12 cellular contexts compared by ENCODE assay signal in the genomic region with DNA sequence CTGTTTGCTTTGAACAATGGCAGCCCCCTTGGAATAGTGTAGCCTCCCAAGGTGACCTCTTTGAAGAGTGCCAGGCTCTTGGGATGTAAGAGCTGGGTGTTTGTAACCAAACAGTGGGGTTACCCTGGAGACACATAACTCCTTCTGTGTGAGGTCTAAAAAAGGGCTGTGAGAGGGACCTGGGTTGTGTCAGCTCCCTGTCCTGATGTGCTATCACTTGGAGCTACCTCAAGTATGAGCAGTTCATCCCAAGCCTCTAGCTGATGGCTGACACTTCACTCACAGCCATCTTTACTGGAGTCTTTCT. TPM values are rescaled to one million over a fixed set of nuclear protein-coding genes. Genes with fewer than 3 reads are reported as not detected.
DNase-seq lines count a peak whose midpoint lies in the region; ATAC-seq and TF ChIP-seq lines count a peak whose summit lies in the region.
"Had no signal": no experiment of that assay in that cellular context is flagged by ENCODE, and none has a peak within 500 bp of the region (broad histone marks: within the 10 kb centered on the region; RNA-seq: fewer than 3 reads in every experiment).

No MANE protein-coding gene starts in this region.

- H3K27me3 ChIP-seq in AG04450 (ENCODE audit: control insufficient read depth, insufficient read depth, low read length) (peaks cover 3% of the 10 kb centered on the region), adipocyte (replicated peaks; ENCODE audit: control insufficient read depth, insufficient read depth, low read length) (no peaks in the 10 kb centered on the region), neural cell (ENCODE audit: insufficient read depth, low read depth, low read length) (no peaks in the 10 kb centered on the region)
- H3K27me3 ChIP-seq: gastrocnemius medialis had no signal

- no peak for TF ChIP-seq RAD21 in neural cell (conservative IDR thresholded peaks at IDR 0.05)

- TF ChIP-seq CTCF in AG04450 (IDR thresholded peaks at IDR 0.05; ENCODE audit: low read depth, low read length) (no peak), neural cell (IDR thresholded peaks at IDR 0.05; ENCODE audit: poor library complexity, severe bottlenecking) (no peak)

- peaks cover 4% of the 10 kb centered on the region for H3F3A ChIP-seq in neural cell (ENCODE audit: insufficient read depth, low read length, poor library complexity, severe bottlenecking)

- H3K36me3 ChIP-seq in adipocyte (ENCODE audit: control insufficient read depth, insufficient read depth, low read length, severe bottlenecking) (no peaks in the 10 kb centered on the region), neural cell (ENCODE audit: insufficient read depth, low read length) (peaks cover 3% of the 10 kb centered on the region)
- H3K36me3 ChIP-seq: gastrocnemius medialis had no signal

- H3K4me3 ChIP-seq in AG04450 (ENCODE audit: low read depth, low read length) (no peak overlapping the region), adipocyte (ENCODE audit: low read length) (no peak overlapping the region), neural cell (ENCODE audit: low read length) (no peak overlapping the region)
- H3K4me3 ChIP-seq: A549, gastrocnemius medialis had no signal

- H3K27ac ChIP-seq in AG04450 (ENCODE audit: low read depth, low read length): peak overlapping the region; percentile 72
- peak overlapping the region; percentile 59 for H3K27ac ChIP-seq in neural cell (ENCODE audit: low read length)

- TF ChIP-seq EP300 in neural cell (conservative IDR thresholded peaks at IDR 0.05; ENCODE audit: poor library complexity, severe bottlenecking): no peak

- DNase-seq in AG04450 (ENCODE audit: low read depth, low spot score) (no peak), adipocyte (ENCODE audit: low read depth) (no peak), Right ventricle myocardium superior (no peak), NCI-H510A treated with DMSO at 0.1 percent for 48 hours (lab: John Stamatoyannopoulos, UW) (no peak), HEK293T (ENCODE audit: extremely low spot score) (no peak), mesenteric fat pad (ENCODE audit: low spot score) (no peak)
- no peak for DNase-seq in activated CD4-positive, alpha-beta T cell treated with anti-CD3 and anti-CD28 coated beads, Interleukin-2, amount 50 U/mL, for 4 hours
- DNase-seq: activated CD4-positive, alpha-beta T cell treated with anti-CD3 and anti-CD28 coated beads for 1 hour; gastrocnemius medialis; NCI-H510A had no signal

- peaks cover 3% of the 10 kb centered on the region for H3K79me2 ChIP-seq in neural cell (replicated peaks; ENCODE audit: insufficient read depth, low read length)

- no peaks in the 10 kb centered on the region for H4K20me1 ChIP-seq in neural cell (ENCODE audit: insufficient read depth)

- H3K4me1 ChIP-seq in adipocyte (ENCODE audit: control insufficient read depth, insufficient read depth, low read length): peaks cover 27% of the 10 kb centered on the region

- no peak overlapping the region for H2AFZ ChIP-seq in neural cell (ENCODE audit: low read depth, low read length)

- CTCF ChIA-PET in AG04450 (lab: Charles Lee): interaction anchor here (0.7 to 1.7 kb wide), 7 partner anchors 9 to 200 kb away, joined by 3 to 12 read pairs (median 4); no protein-coding TSS in a partner anchor
- CTCF ChIA-PET in HEK293T (lab: Yijun Ruan, JAX): interaction anchor here (1.3 to 1.4 kb wide), 2 partner anchors 8 to 9 kb away, joined by 6 to 7 read pairs; no protein-coding TSS in a partner anchor

- H3K9me3 ChIP-seq in AG04450 (ENCODE audit: control insufficient read depth, insufficient read depth, low read length) (peaks cover 3% of the 10 kb centered on the region; the same call in 1 of the 2 replicates), adipocyte (ENCODE audit: control insufficient read depth, low read length) (peaks cover 6% of the 10 kb centered on the region), neural cell (ENCODE audit: low read length) (no peaks in the 10 kb centered on the region)
- H3K9me3 ChIP-seq: A549 had no signal

- H3K9ac ChIP-seq in adipocyte (ENCODE audit: low read length) (peak overlapping the region; percentile 61), neural cell (ENCODE audit: low read length) (peak overlapping the region; percentile 27)

- intact Hi-C loops in Right ventricle myocardium superior (cut with DNase I): no loop called here

- POLR2A ChIA-PET in AG04450 (lab: Yijun Ruan, JAX) (no interaction called here), HEK293T (lab: Yijun Ruan, JAX) (no interaction called here)

- no peak overlapping the region for H3K4me2 ChIP-seq in neural cell (ENCODE audit: low read length)
- H3K4me2 ChIP-seq: A549 had no signal

- H3K9me2 ChIP-seq in neural cell (ENCODE audit: insufficient read depth, low read length): no peaks in the 10 kb centered on the region

- ATAC-seq in Right ventricle myocardium superior (ENCODE audit: poor library complexity): peak; percentile 87
- ATAC-seq: A549 had no signal

TF ChIP-seq in neural cell, 6 proteins besides CTCF, POLR2A, EP300 and RAD21:
- TF ChIP-seq MXI1 (conservative IDR thresholded peaks at IDR 0.05; ENCODE audit: poor library complexity, severe bottlenecking) (no peak), EZH2 (IDR thresholded peaks at IDR 0.05; ENCODE audit: borderline replicate concordance, insufficient read depth, low read length, poor library complexity, severe bottlenecking) (no peak), REST (IDR thresholded peaks at IDR 0.05; ENCODE audit: borderline replicate concordance) (no peak), POLR2AphosphoS5 (IDR thresholded peaks at IDR 0.05) (no peak), TAF1 (IDR thresholded peaks at IDR 0.05; ENCODE audit: low read depth) (no peak), SMC3 (conservative IDR thresholded peaks at IDR 0.05; ENCODE audit: poor library complexity) (no peak)

TF ChIP-seq in HEK293T, 16 proteins besides CTCF, POLR2A, EP300 and RAD21:
- TF ChIP-seq CTBP1 (IDR thresholded peaks at IDR 0.05; ENCODE audit: borderline replicate concordance) (no peak), FOXM1 (IDR thresholded peaks at IDR 0.05; ENCODE audit: borderline replicate concordance) (no peak), LEF1 (IDR thresholded peaks at IDR 0.05; ENCODE audit: borderline replicate concordance) (no peak), ELF4 (IDR thresholded peaks at IDR 0.05) (no peak), SUZ12 (IDR thresholded peaks at IDR 0.05) (no peak), FOXA1 (IDR thresholded peaks at IDR 0.05) (no peak), TARDBP (IDR thresholded peaks at IDR 0.05) (no peak), L3MBTL2 (conservative IDR thresholded peaks at IDR 0.05) (no peak), NFRKB (IDR thresholded peaks at IDR 0.05) (no peak), ZNF384 (IDR thresholded peaks at IDR 0.05) (no peak), ARNT (IDR thresholded peaks at IDR 0.05) (no peak), HDGF (IDR thresholded peaks at IDR 0.05; ENCODE audit: borderline replicate concordance) (no peak), SP1 (IDR thresholded peaks at IDR 0.05) (no peak), FOXK2 (IDR thresholded peaks at IDR 0.05) (no peak), BHLHE40 (IDR thresholded peaks at IDR 0.05; ENCODE audit: borderline replicate concordance) (no peak)
- TF ChIP-seq, protein P1, sequence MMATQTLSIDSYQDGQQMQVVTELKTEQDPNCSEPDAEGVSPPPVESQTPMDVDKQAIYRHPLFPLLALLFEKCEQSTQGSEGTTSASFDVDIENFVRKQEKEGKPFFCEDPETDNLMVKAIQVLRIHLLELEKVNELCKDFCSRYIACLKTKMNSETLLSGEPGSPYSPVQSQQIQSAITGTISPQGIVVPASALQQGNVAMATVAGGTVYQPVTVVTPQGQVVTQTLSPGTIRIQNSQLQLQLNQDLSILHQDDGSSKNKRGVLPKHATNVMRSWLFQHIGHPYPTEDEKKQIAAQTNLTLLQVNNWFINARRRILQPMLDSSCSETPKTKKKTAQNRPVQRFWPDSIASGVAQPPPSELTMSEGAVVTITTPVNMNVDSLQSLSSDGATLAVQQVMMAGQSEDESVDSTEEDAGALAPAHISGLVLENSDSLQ (IDR thresholded peaks at IDR 0.05): no peak

RNA-seq across cellular contexts. Expression of gene TSPAN18, which starts 40.2 kb away (rescaled TPM):
- polyA plus RNA-seq in AG04450 (2011; rRNA removed) (0.98 and 1.2 TPM in 2 replicates), neural cell (8.4 and 9.4 TPM in 2 replicates)
- 0.87 TPM in 2 replicates for polyA minus RNA-seq in AG04450 (2011; rRNA and poly(A)+ RNA removed)
- total RNA-seq in Right ventricle myocardium superior (99.7 TPM), mesenteric fat pad (14.2 TPM)
- 23.4 and 26.5 TPM in 2 replicates for polyA minus RNA-seq in neural cell
